8 cellular contexts compared by ENCODE assay signal in the genomic region with DNA sequence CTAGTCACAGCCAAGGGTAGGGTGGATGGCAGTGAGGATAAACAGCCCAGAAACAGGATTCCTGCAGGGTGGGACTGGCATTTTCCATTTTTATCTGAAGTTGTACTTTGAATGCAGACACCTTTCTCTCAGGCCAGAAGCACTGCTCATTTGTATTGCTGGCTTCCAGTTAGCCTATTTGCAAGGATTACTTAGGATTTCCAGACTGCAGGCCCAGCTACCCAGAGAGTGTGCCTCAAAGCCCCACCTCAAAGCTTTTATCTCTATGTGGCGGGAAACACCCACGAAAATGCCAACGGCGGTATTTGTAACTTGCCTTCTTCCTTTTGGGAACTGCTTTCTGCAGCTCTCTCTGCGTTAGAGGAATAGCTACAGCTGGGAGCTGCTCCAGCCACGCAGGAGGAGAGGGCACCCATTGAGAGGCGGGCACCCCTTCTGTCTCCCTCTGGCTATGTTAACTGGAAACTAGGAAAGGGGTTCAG.
DNase-seq lines count a peak whose midpoint lies in the region; TF ChIP-seq lines count a peak whose summit lies in the region.

No MANE protein-coding gene starts in this region.

- TF ChIP-seq CTCF in MM.1S (IDR thresholded peaks at IDR 0.05; ENCODE audit: low read length): no peak

- no peaks in the 10 kb centered on the region for H3K79me2 ChIP-seq in MM.1S (ENCODE audit: low read length)

- H3K9me3 ChIP-seq in ES-I3 (ENCODE audit: control insufficient read depth, insufficient read depth, low read length) (no peaks in the 10 kb centered on the region), MM.1S (replicated peaks; ENCODE audit: insufficient read depth, low read length) (no peaks in the 10 kb centered on the region), skeletal muscle satellite cell (replicated peaks; ENCODE audit: low read length) (no peaks in the 10 kb centered on the region)

- peaks cover 79% of the 10 kb centered on the region for H3K27me3 ChIP-seq in MM.1S (replicated peaks; ENCODE audit: insufficient read depth, low read length)
- H3K27me3 ChIP-seq in skeletal muscle satellite cell (ENCODE audit: control insufficient read depth, insufficient read depth, low read length): no peaks in the 10 kb centered on the region

- H4K20me1 ChIP-seq in MM.1S (ENCODE audit: insufficient read depth, low read length): no peaks in the 10 kb centered on the region

- WGBS in adipose tissue, 3 donors: 5 to 15% (median 11%) methylated on average over 7 of the region's 7 CpGs

- H3K4me1 ChIP-seq in ES-I3 (ENCODE audit: insufficient read depth, low read length): peaks cover 34% of the 10 kb centered on the region
- H3K4me1 ChIP-seq in MM.1S (ENCODE audit: low read length): peaks cover 7% of the 10 kb centered on the region; the same call in 1 of the 2 replicates
- peaks cover 45% of the 10 kb centered on the region for H3K4me1 ChIP-seq in skeletal muscle satellite cell (ENCODE audit: control insufficient read depth, insufficient read depth, low read length)

- H3K36me3 ChIP-seq in ES-I3 (ENCODE audit: insufficient read depth, low read length) (no peaks in the 10 kb centered on the region), MM.1S (replicated peaks; ENCODE audit: insufficient read depth, low read length) (no peaks in the 10 kb centered on the region), skeletal muscle satellite cell (ENCODE audit: insufficient read depth, low read length) (peaks cover 4% of the 10 kb centered on the region)

- H3K27ac ChIP-seq in MM.1S (ENCODE audit: low read length) (no peak overlapping the region), adipose tissue (ENCODE audit: low read depth, low read length) (peak overlapping the region; percentile 61)

- H3K4me2 ChIP-seq in MM.1S (ENCODE audit: low read depth, low read length) (peak overlapping the region; percentile 33; the same call in 1 of the 2 replicates), skeletal muscle satellite cell (ENCODE audit: low read length) (peak overlapping the region; percentile 93)

- H3F3A ChIP-seq in MM.1S (ENCODE audit: insufficient read depth, low read length): peaks cover 5% of the 10 kb centered on the region

- DNase-seq in MM.1S (no peak), T-helper 9 cell (no peak), HPDE6-E6E7 (ENCODE audit: extremely low spot score) (no peak), cortex of kidney (lab: John Stamatoyannopoulos, UW) (no peak)

- no peaks in the 10 kb centered on the region for H3K9me2 ChIP-seq in MM.1S (replicated peaks; ENCODE audit: insufficient read depth, low read length)

- no peak overlapping the region for H2AFZ ChIP-seq in MM.1S (ENCODE audit: low read length)

- H3K4me3 ChIP-seq in MM.1S (ENCODE audit: low read length) (no peak overlapping the region; the same call in 1 of the 2 replicates), iPS-11a (ENCODE audit: low read depth, low read length) (peak overlapping the region; percentile 27), skeletal muscle satellite cell (ENCODE audit: low read length) (peak overlapping the region; percentile 77)

- H3K9ac ChIP-seq in ES-I3 (ENCODE audit: low read depth, low read length) (peak overlapping the region; percentile 77), MM.1S (ENCODE audit: low read length) (no peak overlapping the region), skeletal muscle satellite cell (ENCODE audit: low read depth, low read length) (peak overlapping the region; percentile 95)
